ENCODE assay signal across 8 cellular contexts in the genomic region with DNA sequence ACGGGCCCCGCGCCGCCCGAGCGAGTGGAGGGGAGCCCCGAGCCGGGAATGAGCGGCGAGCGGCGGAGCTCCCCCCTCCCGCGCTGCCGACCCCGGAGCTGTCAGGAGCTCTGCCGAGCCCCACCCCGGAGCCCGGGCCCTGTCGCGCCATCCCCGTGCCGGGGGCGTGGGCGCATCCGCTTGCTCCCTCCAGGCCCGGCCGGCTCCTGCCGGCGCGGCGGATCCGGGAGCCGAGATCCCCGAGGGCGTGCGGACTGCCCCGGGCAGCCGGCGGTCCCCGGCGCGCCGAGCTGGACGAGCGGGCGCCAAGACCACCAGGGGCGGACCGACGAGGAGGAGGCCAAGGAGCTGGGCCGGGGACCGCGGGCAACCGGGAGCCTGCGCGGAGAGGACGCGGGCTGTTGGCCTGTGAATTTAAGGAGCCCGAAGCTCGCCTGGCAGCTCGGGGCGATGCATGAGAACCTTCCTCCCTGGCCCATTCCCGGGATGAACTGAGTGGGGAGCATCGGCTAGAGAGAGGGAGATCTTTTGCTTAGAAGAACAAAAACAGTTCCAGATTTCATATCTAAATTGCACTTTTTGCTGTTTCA. TPM values are rescaled to one million over a fixed set of nuclear protein-coding genes. Genes with fewer than 3 reads are reported as not detected.
A peak's percentile ranks its signal among the peaks of the same experiment; 100 is the strongest.
DNase-seq lines count a peak whose midpoint lies in the region; ATAC-seq and TF ChIP-seq lines count a peak whose summit lies in the region.

No MANE protein-coding gene starts in this region.

- no peak for TF ChIP-seq CTCF in brain (conservative IDR thresholded peaks at IDR 0.05)

- peaks cover 0 to 4% (median 0%) of the 10 kb centered on the region in 5 experiments for H3K9me3 Mint-ChIP-seq in brain

- peak overlapping the region; percentile 83 to 91 (median 84) for H3K4me3 Mint-ChIP-seq in brain

- peaks cover 59% of the 10 kb centered on the region for H3K27me3 ChIP-seq in thymus (ENCODE audit: control insufficient read depth, insufficient read depth)

- no peak overlapping the region for H3K27ac ChIP-seq in thymus (ENCODE audit: low read depth)

- H3K36me3 ChIP-seq in thymus (ENCODE audit: control insufficient read depth, insufficient read depth) = no peaks in the 10 kb centered on the region

- peak overlapping the region in 3 of 5 experiments; percentile 6 to 81 (median 74) for H3K27ac Mint-ChIP-seq in brain

- no peaks in the 10 kb centered on the region for H3K9me3 ChIP-seq in thymus (ENCODE audit: control insufficient read depth)

- ATAC-seq in GM19023 (IDR thresholded peaks at IDR 0.05; ENCODE audit: unreplicated experiment) = peak; percentile 14
- ATAC-seq in HG03354 (IDR thresholded peaks at IDR 0.05; ENCODE audit: poor library complexity, severe bottlenecking, unreplicated experiment) = peak; percentile 37

- peaks cover 93% of the 10 kb centered on the region for H3K27me3 Mint-ChIP-seq in brain

- peak overlapping the region; percentile 45 for H3K4me3 ChIP-seq in thymus (ENCODE audit: low read length)

- peak; percentile 28 for DNase-seq in AG08395 (ENCODE audit: low spot score)
- peak; percentile 69 for DNase-seq in left kidney (ENCODE audit: low read depth, low spot score)
- no peak for DNase-seq in stimulated activated CD4-positive, alpha-beta T cell treated with anti-CD3 and anti-CD28 coated beads, Interleukin-15, amount 100 ng/mL, for 24 hours
- DNase-seq in D341Med (ENCODE audit: low spot score) = no peak

- no peaks in the 10 kb centered on the region for H3K36me3 Mint-ChIP-seq in brain

- H3K4me1 Mint-ChIP-seq in brain = peaks cover 37% of the 10 kb centered on the region

- 2% methylated on average over 64 of the region's 64 CpGs for WGBS in thymus

- peaks cover 7% of the 10 kb centered on the region for H3K4me1 ChIP-seq in thymus (ENCODE audit: control insufficient read depth, insufficient read depth, low read length)

RNA-seq across cellular contexts. Expression of a gene that starts 2.0 kb away (rescaled TPM):
- polyA plus RNA-seq in brain (ENCODE audit: insufficient read depth, low read depth, low replicate concordance) = 0.58 TPM
- 0.30 TPM for polyA plus RNA-seq in thymus

Comparison
In these comparisons a context has a peak if more than half of its experiments do, and no peak if none do; other contexts are left out.
1. DNase-seq: peak in AG08395 (single experiment) and left kidney (single experiment); none in stimulated activated CD4-positive, alpha-beta T cell treated with anti-CD3 and anti-CD28 coated beads, Interleukin-15, amount 100 ng/mL, for 24 hours (single experiment) and D341Med (single experiment).